In the genomic region with DNA sequence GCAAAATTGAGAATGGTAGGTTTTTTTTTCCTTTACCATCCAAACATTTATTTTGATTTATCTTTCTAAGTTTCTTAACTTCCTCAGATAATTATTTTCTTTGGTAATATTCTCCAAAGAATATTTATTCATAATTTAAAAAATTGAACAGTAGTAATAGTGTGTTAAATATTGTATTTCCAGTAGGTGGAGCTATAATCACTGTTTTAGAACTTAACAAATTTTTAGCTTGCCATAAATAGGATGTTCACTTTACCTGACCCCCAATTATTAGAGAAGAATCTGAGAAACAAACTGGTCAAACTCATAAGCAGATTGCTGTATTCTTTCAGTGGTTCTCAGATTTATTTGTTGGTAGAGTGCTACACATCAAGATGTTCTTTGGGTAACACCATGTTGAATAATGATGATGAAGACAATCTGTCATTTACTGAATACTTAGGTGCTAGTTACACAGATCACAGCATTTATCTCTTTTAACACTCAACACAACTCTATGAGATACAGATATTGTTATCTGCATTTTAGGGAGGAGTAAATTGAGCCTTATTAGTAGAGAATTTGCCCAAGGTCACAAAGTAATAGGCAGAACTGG, we compare ENCODE assay signal across 9 cellular contexts.
DNase-seq lines count a peak whose midpoint lies in the region; ATAC-seq, FAIRE-seq and TF ChIP-seq lines count a peak whose summit lies in the region.
"Had no signal": no experiment of that assay in that cellular context is flagged by ENCODE, and none has a peak within 500 bp of the region (broad histone marks: within the 10 kb centered on the region; RNA-seq: fewer than 3 reads in every experiment).

No MANE protein-coding gene starts in this region.

- H3K9me3 Mint-ChIP-seq in nephron, result no peaks in the 10 kb centered on the region
- H3K9me3 Mint-ChIP-seq: central memory CD8-positive, alpha-beta T cell had no signal

- H3K79me2 ChIP-seq in K562 (ENCODE audit: control insufficient read depth, insufficient read depth, low read length), result peaks cover 17% of the 10 kb centered on the region; the same call in 2 of the 3 replicates

- H3K9ac ChIP-seq in K562 (ENCODE audit: insufficient read depth in 1 of 2, low read depth in 2 of 2, low read length in 2 of 2), result no peak overlapping the region

- intact Hi-C loops in K562 (cut with micrococcal nuclease) (loop anchor here (5.0 to 10.0 kb wide), 3 partner anchors 68 to 321 kb away; a partner anchor contains a TSS), vagina (cut with DNase I) (loop anchor here (5.0 kb wide), 1 partner anchor 412 kb away; no protein-coding TSS in a partner anchor)

- TF ChIP-seq EP300 in K562 (IDR thresholded peaks at IDR 0.05; ENCODE audit: low read length), result no peak

- no peak overlapping the region for H3K27ac ChIP-seq in K562 (ENCODE audit: extremely low read depth, low read depth, low read length)
- no peak overlapping the region for H3K27ac ChIP-seq in vagina

- no TSS peak for BruUV-seq in K562 (replicated peaks; lab: Mats Ljungman, UMichigan)

- H3K4me2 ChIP-seq in K562 (ENCODE audit: insufficient read depth, low read length), result no peak overlapping the region

- TF ChIP-seq RAD21 in K562 (CRISPR knock-in tag; conservative IDR thresholded peaks at IDR 0.05 in 1 of 2, IDR thresholded peaks at IDR 0.05 in 1 of 2), result no peak

- peak; percentile 23 for DNase-seq in EH (ENCODE audit: low read depth)
- no peak for DNase-seq in K562 (ENCODE audit: extremely low read depth in 1 of 4, low spot score in 3 of 4)
- DNase-seq in HTR-8/SVneo (ENCODE audit: insufficient read length, low spot score), result no peak
- no peak for DNase-seq in D341Med (ENCODE audit: low spot score)
- DNase-seq in vagina (ENCODE audit: extremely low spot score in 2 of 2), result no peak

- H3K9me3 ChIP-seq in K562 (replicated peaks; ENCODE audit: control insufficient read depth, insufficient read depth, low read depth, low read length), result no peaks in the 10 kb centered on the region
- no peaks in the 10 kb centered on the region for H3K9me3 ChIP-seq in vagina

- H3K4me3 Mint-ChIP-seq in nephron, result no peak overlapping the region
- H3K4me3 Mint-ChIP-seq: central memory CD8-positive, alpha-beta T cell had no signal

- CTCF ChIA-PET in K562 (lab: Yijun Ruan, JAX; ENCODE audit: low intra/inter-chr PET ratio), result interaction anchor here (1.1 kb wide), 1 partner anchor 413 kb away, joined by 5 read pairs; no protein-coding TSS in a partner anchor

- no peaks in the 10 kb centered on the region for H4K20me1 ChIP-seq in K562 (replicated peaks; ENCODE audit: control insufficient read depth, insufficient read depth, low read length)

- peak overlapping the region in 1 of 3 experiments; percentile 21 for H3K27ac Mint-ChIP-seq in nephron

- no peaks in the 10 kb centered on the region for H3K9me1 ChIP-seq in K562 (ENCODE audit: control insufficient read depth, insufficient read depth, low read length)

- peaks cover 61% of the 10 kb centered on the region for H3K36me3 ChIP-seq in K562 (ENCODE audit: control insufficient read depth, insufficient read depth, low read length)
- no peaks in the 10 kb centered on the region for H3K36me3 ChIP-seq in vagina

- peaks cover 0 to 6% of the 10 kb centered on the region in 2 experiments; a peak in 3 of 5 replicates for H3K4me1 ChIP-seq in K562 (replicated peaks in 1 of 2; ENCODE audit: control insufficient read depth in 2 of 2, insufficient read depth in 2 of 2, low read length in 2 of 2)
- peaks cover 5% of the 10 kb centered on the region for H3K4me1 ChIP-seq in vagina

- no peaks in the 10 kb centered on the region for H3K27me3 Mint-ChIP-seq in nephron (ENCODE audit: low read depth)
- H3K27me3 Mint-ChIP-seq: central memory CD8-positive, alpha-beta T cell had no signal

- H2AFZ ChIP-seq in K562 (ENCODE audit: low read depth, low read length), result no peak overlapping the region

- in situ Hi-C loops in K562 (cut with MboI), result loop anchor here (10.0 kb wide), 1 partner anchor 651 kb away; no protein-coding TSS in a partner anchor

- TF ChIP-seq CTCF in LNCAP (IDR thresholded peaks at IDR 0.05) (peak; percentile 69), K562 (IDR thresholded peaks at IDR 0.05 in 2 of 3, conservative IDR thresholded peaks at IDR 0.05 in 1 of 3; ENCODE audit: insufficient read depth in 2 of 3, low read depth in 1 of 3, low read length in 3 of 3) (peak in 2 of 3 experiments; percentile 35 to 54; a peak in 2 of 6 replicates), nephron (IDR thresholded peaks at IDR 0.05; ENCODE audit: unreplicated experiment in 3 of 3) (peak; percentile 34 to 67 (median 42)), vagina (IDR thresholded peaks at IDR 0.05) (peak in 1 of 3 experiments; percentile 34)

- FAIRE-seq in K562 (lab: Jason Lieb, UNC), result peak; percentile 46
- FAIRE-seq in HTR-8/SVneo (lab: Jason Lieb, UNC), result no peak

- no peak for TF ChIP-seq POLR2A in K562 (conservative IDR thresholded peaks at IDR 0.05)
- TF ChIP-seq POLR2A in vagina (IDR thresholded peaks at IDR 0.05), result no peak

- no peaks in the 10 kb centered on the region for H3K27me3 ChIP-seq in K562 (ENCODE audit: control insufficient read depth in 2 of 2, insufficient read depth in 2 of 2, low read length in 2 of 2)
- no peaks in the 10 kb centered on the region for H3K27me3 ChIP-seq in vagina

- peaks cover 6% of the 10 kb centered on the region for H3K36me3 Mint-ChIP-seq in nephron (ENCODE audit: low read depth)

- ATAC-seq in K562, result peak; percentile 53
- ATAC-seq in GM21717 (IDR thresholded peaks at IDR 0.05; ENCODE audit: unreplicated experiment), result no peak

- POLR2A ChIA-PET in K562 (lab: Yijun Ruan, JAX), result interaction anchor here (0.7 to 1.2 kb wide), 6 partner anchors 8 to 1190 kb away, joined by 3 to 7 read pairs (median 4); no protein-coding TSS in a partner anchor

- peaks cover 15% of the 10 kb centered on the region for H3K4me1 Mint-ChIP-seq in nephron

- no peak overlapping the region for H3K4me3 ChIP-seq in K562
- no peak overlapping the region for H3K4me3 ChIP-seq in vagina

TF ChIP-seq in K562, 482 proteins besides CTCF, POLR2A, EP300 and RAD21:
- no peak for TF ChIP-seq HMGN3 (IDR thresholded peaks at IDR 0.05; ENCODE audit: borderline replicate concordance, extremely low read depth, insufficient read length, low read depth, low read length)
- no peak for TF ChIP-seq CSDE1 (IDR thresholded peaks at IDR 0.05)
- no peak for TF ChIP-seq EHMT2 (IDR thresholded peaks at IDR 0.05)
- 0 out of 2 replicates have a peak, but pooled peaks have one; percentile 22 for TF ChIP-seq POLR2H (tag; IDR thresholded peaks at IDR 0.05; ENCODE audit: low read depth)
- 0 out of 2 replicates have a peak, but pooled peaks have one; percentile 4 for TF ChIP-seq MEF2A (IDR thresholded peaks at IDR 0.05; ENCODE audit: control insufficient read depth, low read depth, low read length)
- TF ChIP-seq, protein P1, sequence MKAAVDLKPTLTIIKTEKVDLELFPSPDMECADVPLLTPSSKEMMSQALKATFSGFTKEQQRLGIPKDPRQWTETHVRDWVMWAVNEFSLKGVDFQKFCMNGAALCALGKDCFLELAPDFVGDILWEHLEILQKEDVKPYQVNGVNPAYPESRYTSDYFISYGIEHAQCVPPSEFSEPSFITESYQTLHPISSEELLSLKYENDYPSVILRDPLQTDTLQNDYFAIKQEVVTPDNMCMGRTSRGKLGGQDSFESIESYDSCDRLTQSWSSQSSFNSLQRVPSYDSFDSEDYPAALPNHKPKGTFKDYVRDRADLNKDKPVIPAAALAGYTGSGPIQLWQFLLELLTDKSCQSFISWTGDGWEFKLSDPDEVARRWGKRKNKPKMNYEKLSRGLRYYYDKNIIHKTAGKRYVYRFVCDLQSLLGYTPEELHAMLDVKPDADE (conservative IDR thresholded peaks at IDR 0.05; ENCODE audit: control insufficient read depth, low read depth, low read length), result no peak
- no peak for TF ChIP-seq ZNF561 (CRISPR knock-in tag; conservative IDR thresholded peaks at IDR 0.05)
TF ChIP-seq in K562: peak in this region for 2.
